ENCODE assay signal across 16 cellular contexts in the genomic region with DNA sequence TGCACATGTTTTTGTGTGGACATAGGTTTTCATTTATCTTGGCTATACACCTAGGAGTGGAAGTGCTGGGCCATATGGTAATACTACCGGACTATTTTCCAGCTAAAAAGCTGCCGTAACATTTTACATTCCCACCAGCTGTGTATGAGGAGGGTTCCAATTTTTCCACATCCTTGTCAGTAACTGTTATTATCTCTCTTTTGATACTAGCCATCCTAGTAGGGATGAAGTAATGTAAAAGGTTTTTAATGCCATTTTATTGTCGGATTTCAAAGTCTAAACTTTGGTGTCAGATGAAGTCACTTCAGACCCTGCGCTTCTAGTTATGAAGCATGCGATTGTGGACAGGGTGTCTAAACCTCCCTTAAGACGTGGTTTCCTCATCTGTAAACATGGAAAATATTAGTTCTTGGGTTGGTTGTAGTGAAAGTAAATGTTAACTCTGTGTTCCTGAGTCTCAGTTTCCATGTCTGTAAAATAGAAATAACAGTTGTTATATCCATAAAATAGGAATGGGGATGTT.
DNase-seq lines count a peak whose midpoint lies in the region; ATAC-seq and TF ChIP-seq lines count a peak whose summit lies in the region.
"Had no signal": no experiment of that assay in that cellular context is flagged by ENCODE, and none has a peak within 500 bp of the region (broad histone marks: within the 10 kb centered on the region; RNA-seq: fewer than 3 reads in every experiment).

No MANE protein-coding gene starts in this region.

- peak; percentile 60 for DNase-seq in SIG-M5 treated with dmso at 0.1 percent for 504 hours (lab: John Stamatoyannopoulos, UW; ENCODE audit: unreplicated experiment)
- no peak for DNase-seq in SIG-M5 (lab: John Stamatoyannopoulos, UW)
- DNase-seq in NB4 (ENCODE audit: low read depth): peak; percentile 57
- DNase-seq in cerebellar cortex (ENCODE audit: low spot score): peak; percentile 28
- DNase-seq in stimulated activated naive CD8-positive, alpha-beta T cell treated with anti-CD3 and anti-CD28 coated beads, Interleukin-15, Interleukin-2, amounts not matched to agents 100 U/mL and 50 U/mL, for 24 hours: no peak
- no peak for DNase-seq in effector CD4-positive, alpha-beta T cell
- no peak for DNase-seq in ACHN
- DNase-seq: activated CD4-positive, alpha-beta T cell treated with anti-CD3 and anti-CD28 coated beads, Interleukin-2, amount 50 U/mL, for 1 hour; EL; MM.1S; NCI-H2107; NCI-H82; stimulated activated CD4-positive, alpha-beta T cell treated with anti-CD3 and anti-CD28 coated beads, Interleukin-1b, Interleukin-23, amount 100 ng/mL, for 48 hours had no signal

- no peak for TF ChIP-seq CTCF in NB4 (IDR thresholded peaks at IDR 0.05; ENCODE audit: low read depth, low read length)

- in situ Hi-C loops in ACHN (cut with HindIII; ENCODE audit: low pct_ligation_motif_present, low pct_unique_long_range_greater_than_20kb, low sequenced_read_pairs): no loop called here

- no peak for TF ChIP-seq POLR2A in NB4 (IDR thresholded peaks at IDR 0.05; ENCODE audit: extremely low read depth, insufficient read length)

- peak overlapping the region; percentile 77 for H3K4me3 ChIP-seq in NB4 (ENCODE audit: low read depth, low read length)

- ATAC-seq in stimulated activated naive CD8-positive, alpha-beta T cell treated with anti-CD3 and anti-CD28 coated beads, Interleukin-15, Interleukin-2, amounts not matched to agents 100 U/mL and 50 U/mL, for 24 hours: peak; percentile 53
- no peak for ATAC-seq in HG02981 (IDR thresholded peaks at IDR 0.05; ENCODE audit: unreplicated experiment)
- ATAC-seq: HCT116, HepG2 had no signal

Comparison
In these comparisons a context has a peak if more than half of its experiments do, and no peak if none do; other contexts are left out.
1. DNase-seq: peak in SIG-M5 treated with dmso at 0.1 percent for 504 hours (single experiment), NB4 (single experiment) and cerebellar cortex (single experiment); none in SIG-M5 (single experiment), stimulated activated naive CD8-positive, alpha-beta T cell treated with anti-CD3 and anti-CD28 coated beads, Interleukin-15, Interleukin-2, amounts not matched to agents 100 U/mL and 50 U/mL, for 24 hours (single experiment), effector CD4-positive, alpha-beta T cell (single experiment) and ACHN (single experiment).